In the genomic region with DNA sequence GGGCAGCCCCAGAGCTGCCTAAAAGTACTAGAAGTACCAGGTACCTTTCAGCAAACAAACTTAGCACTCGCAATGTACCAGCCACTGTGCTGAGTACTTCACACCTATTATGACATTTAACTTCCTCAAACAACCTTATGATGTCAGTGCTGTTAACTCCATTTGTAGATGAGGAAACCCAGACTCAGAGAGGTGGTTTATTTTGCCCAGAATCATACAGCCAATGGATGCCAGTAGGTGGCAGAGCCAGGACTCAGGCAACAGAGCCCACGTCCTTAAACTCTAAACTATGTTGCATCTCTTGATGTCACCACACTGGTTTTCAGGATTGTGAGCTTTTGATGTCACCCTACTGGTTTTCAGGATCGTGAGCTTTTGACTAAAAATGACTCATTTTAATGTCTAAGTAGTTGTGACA, we compare ENCODE assay signal across 1 cellular context.
TF ChIP-seq lines count a peak whose summit lies in the region.

No MANE protein-coding gene starts in this region.

TF ChIP-seq in H1, 55 proteins besides CTCF, POLR2A, EP300 and RAD21:
- TF ChIP-seq TEAD4 (IDR thresholded peaks at IDR 0.05; ENCODE audit: low read depth, low read length) (no peak), HDAC6 (IDR thresholded peaks at IDR 0.05; ENCODE audit: low read depth, low read length) (no peak), TBP (IDR thresholded peaks at IDR 0.05; ENCODE audit: low read depth, low read length) (no peak), EZH2 (IDR thresholded peaks at IDR 0.05; ENCODE audit: low read depth, low read length, severe bottlenecking) (no peak), PHF8 (conservative IDR thresholded peaks at IDR 0.05; ENCODE audit: low read depth, low read length) (no peak), SIX5 (IDR thresholded peaks at IDR 0.05; ENCODE audit: low read depth, low read length) (no peak), BRCA1 (IDR thresholded peaks at IDR 0.05; ENCODE audit: low read depth, low read length) (no peak), CHD7 (IDR thresholded peaks at IDR 0.05; ENCODE audit: insufficient replicate concordance, low read length) (no peak), CBX8 (IDR thresholded peaks at IDR 0.05; ENCODE audit: borderline replicate concordance, low read depth, low read length) (no peak), CEBPB (IDR thresholded peaks at IDR 0.05; ENCODE audit: low read depth, low read length) (no peak), HDAC2 (IDR thresholded peaks at IDR 0.05; ENCODE audit: borderline replicate concordance in 1 of 2, low read depth in 2 of 2, low read length in 2 of 2) (no peak), CREB1 (IDR thresholded peaks at IDR 0.05) (no peak), ATF3 (IDR thresholded peaks at IDR 0.05; ENCODE audit: insufficient read depth, low read depth, low read length) (no peak)
